8 cellular contexts compared by ENCODE assay signal in the genomic region with DNA sequence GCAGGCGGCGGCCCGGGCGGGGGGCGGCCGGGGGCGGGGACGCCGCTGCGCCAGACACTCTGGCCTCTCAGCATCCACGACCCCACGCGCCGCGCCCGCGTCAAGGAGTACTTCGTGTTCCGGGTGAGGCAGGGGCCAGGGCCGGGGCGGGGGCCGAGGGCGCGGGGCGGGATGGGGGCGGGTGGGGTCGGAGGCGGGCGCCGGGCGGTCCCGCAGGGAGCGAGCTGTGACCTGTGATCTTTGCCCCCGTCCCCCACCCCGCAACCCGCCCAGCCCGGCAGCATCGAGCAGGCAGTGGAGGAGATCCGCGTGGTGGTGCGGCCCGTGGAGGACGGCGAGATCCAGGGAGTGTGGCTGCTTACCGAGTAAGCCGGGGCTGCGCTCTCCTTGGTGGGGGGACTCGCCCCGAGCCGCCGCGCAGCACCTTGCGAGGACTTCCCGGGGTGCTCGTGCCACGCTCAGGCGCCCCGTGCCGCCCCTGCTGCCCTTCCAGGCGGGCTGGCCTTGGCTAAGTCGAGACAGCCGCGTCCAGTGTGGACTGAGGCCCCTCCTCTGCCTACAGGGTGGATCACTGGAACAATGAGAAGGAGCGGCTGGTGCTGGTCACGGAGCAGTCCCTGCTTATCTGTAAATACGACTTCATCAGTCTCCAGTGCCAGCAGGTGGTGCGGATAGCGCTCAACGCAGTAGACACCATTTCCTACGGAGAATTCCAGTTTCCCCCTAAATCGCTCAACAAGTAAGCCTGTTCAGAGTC. TPM values are rescaled to one million over a fixed set of nuclear protein-coding genes. Genes with fewer than 3 reads are reported as not detected.
DNase-seq lines count a peak whose midpoint lies in the region; ATAC-seq and TF ChIP-seq lines count a peak whose summit lies in the region.

No MANE protein-coding gene starts in this region.

- H4K91ac ChIP-seq in trophoblast cell (ENCODE audit: low read depth, low read length), result peak overlapping the region; percentile 18

- H3K36me3 Mint-ChIP-seq in activated T-helper 17 cell treated with anti-CD3 and anti-CD28 coated beads, Interleukin-2, amount 50 U/mL, for 72 hours (ENCODE audit: low read depth), result peaks cover 36% of the 10 kb centered on the region

- H3K4me3 Mint-ChIP-seq in activated T-helper 17 cell treated with anti-CD3 and anti-CD28 coated beads, Interleukin-2, amount 50 U/mL, for 72 hours, result peak overlapping the region; percentile 92

- intact Hi-C loops in heart left ventricle (cut with DNase I), result loop anchor here in 3 of 10 donors (2.0 to 10.0 kb wide), 2 partner anchors 21 to 99 kb away; no protein-coding TSS in a partner anchor

- H2AFZ ChIP-seq in GM23248 (peak overlapping the region; percentile 52; the same call in 1 of the 2 replicates), trophoblast cell (ENCODE audit: insufficient read depth, low read length, poor library complexity) (peak overlapping the region; percentile 89)

- in situ Hi-C loops in GM23248 (cut with MboI), result loop anchor here (10.0 kb wide), 1 partner anchor 141 kb away; no protein-coding TSS in a partner anchor

- peaks cover 22% of the 10 kb centered on the region for H3K4me1 Mint-ChIP-seq in activated T-helper 17 cell treated with anti-CD3 and anti-CD28 coated beads, Interleukin-2, amount 50 U/mL, for 72 hours

- H3F3A ChIP-seq in GM23248 (ENCODE audit: insufficient read depth), result no peaks in the 10 kb centered on the region

- H3K4me3 ChIP-seq in GM23248 (peak overlapping the region; percentile 97), heart left ventricle (peak overlapping the region; percentile 71 to 99 (median 96)), trophoblast cell (ENCODE audit: low read depth, low read length) (peak overlapping the region; percentile 91)

- no peak overlapping the region for H3K23ac ChIP-seq in trophoblast cell (ENCODE audit: low read length)

- H3K9me3 ChIP-seq in GM23248 (ENCODE audit: low read depth), result no peaks in the 10 kb centered on the region
- no peaks in the 10 kb centered on the region for H3K9me3 ChIP-seq in heart left ventricle
- H3K9me3 ChIP-seq in trophoblast cell (ENCODE audit: insufficient read depth, low read depth, low read length), result no peaks in the 10 kb centered on the region

- H3K9ac ChIP-seq in GM23248 (peak overlapping the region; percentile 61), trophoblast cell (ENCODE audit: low read length) (peak overlapping the region; percentile 45)

- peak overlapping the region; percentile 59 for H3K14ac ChIP-seq in trophoblast cell (ENCODE audit: low read length)

- H2BK5ac ChIP-seq in trophoblast cell (ENCODE audit: low read depth, low read length, poor library complexity), result no peak overlapping the region

- TF ChIP-seq CTCF in heart left ventricle (IDR thresholded peaks at IDR 0.05), result no peak

- H3K18ac ChIP-seq in trophoblast cell (ENCODE audit: low read length), result peak overlapping the region; percentile 57

- DNase-seq in DMS53 treated with DMSO at 0.1 percent for 48 hours (lab: John Stamatoyannopoulos, UW; ENCODE audit: unreplicated experiment) (peak; percentile 69), GM23248 (peak; percentile 70), NCI-H128 (lab: John Stamatoyannopoulos, UW; ENCODE audit: unreplicated experiment) (peak; percentile 10), heart left ventricle (peak in 1 of 5 donors; percentile 56), trophoblast cell (peak; percentile 26 to 46), hippocampal formation (lab: John Stamatoyannopoulos, UW) (no peak), midbrain (lab: John Stamatoyannopoulos, UW) (no peak)

- peaks cover 14% of the 10 kb centered on the region; the same call in 1 of the 2 replicates for H3K4me1 ChIP-seq in GM23248 (ENCODE audit: insufficient read depth)
- H3K4me1 ChIP-seq in heart left ventricle, result peaks cover 0 to 37% (median 24%) of the 10 kb centered on the region in 12 donors
- H3K4me1 ChIP-seq in trophoblast cell (ENCODE audit: control insufficient read depth in 1 of 2, insufficient read depth in 2 of 2, low read length in 2 of 2), result peaks cover 11 to 13% of the 10 kb centered on the region in 2 experiments

- H3K9me3 Mint-ChIP-seq in activated T-helper 17 cell treated with anti-CD3 and anti-CD28 coated beads, Interleukin-2, amount 50 U/mL, for 72 hours, result no peaks in the 10 kb centered on the region

- no peak overlapping the region for H2BK120ac ChIP-seq in trophoblast cell (ENCODE audit: insufficient read depth, low read length, poor library complexity)

- H4K20me1 ChIP-seq in GM23248 (ENCODE audit: insufficient read depth), result no peaks in the 10 kb centered on the region

- H3K9me2 ChIP-seq in GM23248 (ENCODE audit: insufficient read depth), result no peaks in the 10 kb centered on the region

- peaks cover 25% of the 10 kb centered on the region for H3K79me2 ChIP-seq in GM23248 (ENCODE audit: insufficient read depth)
- peaks cover 2% of the 10 kb centered on the region for H3K79me2 ChIP-seq in trophoblast cell (ENCODE audit: control insufficient read depth, insufficient read depth, low read length, poor library complexity)

- H3K27ac ChIP-seq in GM23248 (no peak overlapping the region), heart left ventricle (peak overlapping the region; percentile 49 to 88 (median 78)), trophoblast cell (ENCODE audit: low read depth, low read length) (no peak overlapping the region)

- H3K27me3 ChIP-seq in GM23248 (replicated peaks; ENCODE audit: insufficient read depth), result no peaks in the 10 kb centered on the region
- H3K27me3 ChIP-seq in heart left ventricle, result no peaks in the 10 kb centered on the region
- H3K27me3 ChIP-seq in trophoblast cell (ENCODE audit: insufficient read depth, low read length), result no peaks in the 10 kb centered on the region

- H2BK12ac ChIP-seq in trophoblast cell (ENCODE audit: low read length), result no peak overlapping the region

- H3K27ac Mint-ChIP-seq in activated T-helper 17 cell treated with anti-CD3 and anti-CD28 coated beads, Interleukin-2, amount 50 U/mL, for 72 hours, result no peak overlapping the region

- H3K4ac ChIP-seq in trophoblast cell (ENCODE audit: low read depth, low read length), result peak overlapping the region; percentile 78

- 1 to 2% methylated on average over 26 to 39 of the region's 71 CpGs for WGBS in GM23248 (ENCODE audit: low coverage in 1 of 2, low lambda C conversion rate in 2 of 2, missing lambda C conversion rate in 2 of 2), 2 experiments
- WGBS in heart left ventricle, 4 donors, result 1 to 10% (median 3%) methylated on average over 12 to 71 of the region's 71 CpGs
- no CpG with 5 or more reads among the region's 71 CpGs for WGBS in trophoblast cell (ENCODE audit: extremely low coverage, insufficient coverage, insufficient read length)

- H2AK5ac ChIP-seq in trophoblast cell (ENCODE audit: low read length), result peak overlapping the region; percentile 30

- no peak for TF ChIP-seq POLR2A in heart left ventricle (IDR thresholded peaks at IDR 0.05)

- peak overlapping the region; percentile 72 for H4K8ac ChIP-seq in trophoblast cell (ENCODE audit: low read depth, low read length)

- H3K4me2 ChIP-seq in GM23248 (ENCODE audit: unreplicated experiment), result peak overlapping the region; percentile 75
- H3K4me2 ChIP-seq in trophoblast cell (ENCODE audit: low read length), result peak overlapping the region; percentile 93

- H3K27me3 Mint-ChIP-seq in activated T-helper 17 cell treated with anti-CD3 and anti-CD28 coated beads, Interleukin-2, amount 50 U/mL, for 72 hours, result no peaks in the 10 kb centered on the region

- H3K79me1 ChIP-seq in trophoblast cell (ENCODE audit: low read length), result no peaks in the 10 kb centered on the region

- H3K36me3 ChIP-seq in GM23248 (ENCODE audit: low read depth) (0 out of 2 replicates have a peak, but pooled peaks cover 4% of the 10 kb centered on the region), heart left ventricle (peaks cover 0 to 40% (median 37%) of the 10 kb centered on the region in 9 donors), trophoblast cell (ENCODE audit: control insufficient read depth in 1 of 2, insufficient read depth in 2 of 2, low read length in 2 of 2) (peaks cover 26 to 29% of the 10 kb centered on the region in 2 experiments)

- ATAC-seq in activated T-helper 17 cell treated with anti-CD3 and anti-CD28 coated beads, Interleukin-2, amount 50 U/mL, for 72 hours (replicated peaks), result peak; percentile 3
- peak in 2 of 4 donors; percentile 26 to 42 for ATAC-seq in heart left ventricle

- H4K12ac ChIP-seq in trophoblast cell (ENCODE audit: low read depth, low read length), result peak overlapping the region; percentile 58

RNA-seq across cellular contexts. Expression of a gene that starts 0.5 kb away (rescaled TPM):
- total RNA-seq in GM23248 (2014; rRNA removed; shearing (Covaris generic)), result 27.6 and 30.9 TPM in 2 replicates
- polyA plus RNA-seq in GM23248 (2016; fragmentation: Nextera tagmentation; extraction: Ambion mirVana) (30.7 and 30.9 TPM in 2 replicates), heart left ventricle (10 to 100 TPM; 24.2 to 48.8 TPM)
- 10 to 100 TPM in 1 of 2 donors, 1 to 10 TPM in 1; 8.9 to 10.4 TPM for total RNA-seq in activated T-helper 17 cell treated with anti-CD3 and anti-CD28 coated beads, Interleukin-2, amount 50 U/mL, for 72 hours
- 10 to 100 TPM; 32.0 to 58.0 (median 48.8) TPM for total RNA-seq in heart left ventricle
- 23.7 and 23.8 TPM in 2 replicates for polyA plus RNA-seq in trophoblast cell (2013)

RNA-seq across cellular contexts. Expression of a gene that starts 14.0 kb away (rescaled TPM):
- 108 and 129 TPM in 2 replicates for total RNA-seq in GM23248 (2014; rRNA removed; shearing (Covaris generic))
- polyA plus RNA-seq in GM23248 (2016; fragmentation: Nextera tagmentation; extraction: Ambion mirVana) (37.9 and 39.3 TPM in 2 replicates), heart left ventricle (1 to 10 TPM; 2.0 to 4.3 TPM)
- 1 to 10 TPM; 5.0 to 9.7 TPM for total RNA-seq in activated T-helper 17 cell treated with anti-CD3 and anti-CD28 coated beads, Interleukin-2, amount 50 U/mL, for 72 hours
- 10 to 100 TPM in 2 of 9 donors, 1 to 10 TPM in 7; 1.9 to 16.2 (median 5.9) TPM for total RNA-seq in heart left ventricle
- 11.3 and 12.1 TPM in 2 replicates for polyA plus RNA-seq in trophoblast cell (2013)

RNA-seq across cellular contexts. Expression of a gene that starts 24.6 kb away (rescaled TPM):
- total RNA-seq in GM23248 (2014; rRNA removed; shearing (Covaris generic)), result 15.7 and 16.9 TPM in 2 replicates
- polyA plus RNA-seq in GM23248 (2016; fragmentation: Nextera tagmentation; extraction: Ambion mirVana), result 16.3 and 20.2 TPM in 2 replicates
- 10 to 100 TPM; 14.4 to 27.7 TPM for total RNA-seq in activated T-helper 17 cell treated with anti-CD3 and anti-CD28 coated beads, Interleukin-2, amount 50 U/mL, for 72 hours
- 10 to 100 TPM in 6 of 9 donors, 1 to 10 TPM in 3; 8.5 to 21.6 (median 11.3) TPM for total RNA-seq in heart left ventricle
- polyA plus RNA-seq in heart left ventricle, result 10 to 100 TPM in 1 of 2 donors, 1 to 10 TPM in 1; 9.3 to 18.0 TPM
- 30.9 and 31.0 TPM in 2 replicates for polyA plus RNA-seq in trophoblast cell (2013)

RNA-seq across cellular contexts. Expression of a gene that starts 27.0 kb away (rescaled TPM):
- total RNA-seq in GM23248 (2014; rRNA removed; shearing (Covaris generic)), result not detected in 2 replicates
- polyA plus RNA-seq in GM23248 (2016; fragmentation: Nextera tagmentation; extraction: Ambion mirVana) (0.08 TPM in 1 of 2 replicates, not detected in the other), heart left ventricle (under 1 TPM; 0.01 to 0.11 TPM)
- total RNA-seq in activated T-helper 17 cell treated with anti-CD3 and anti-CD28 coated beads, Interleukin-2, amount 50 U/mL, for 72 hours, result 1 to 10 TPM in 1 of 2 donors, under 1 TPM in 1; 0.95 to 1.1 TPM
- total RNA-seq in heart left ventricle, result under 1 TPM in 3 of 9 donors, not detected in 6; 0.15 to 0.53 (median 0.19) TPM
- polyA plus RNA-seq in trophoblast cell (2013), result 3.5 and 3.9 TPM in 2 replicates

Comparison
In these comparisons a context has a peak if more than half of its experiments do, and no peak if none do; other contexts are left out.
1. DNase-seq: peak in DMS53 treated with DMSO at 0.1 percent for 48 hours (single experiment), GM23248 (single experiment), NCI-H128 (single experiment) and trophoblast cell (2 of 2); none in hippocampal formation (0 of 2) and midbrain (single experiment).
2. H3K27ac ChIP-seq: peak in heart left ventricle (12 of 12); none in GM23248 (single experiment) and trophoblast cell (single experiment).
3. Peak in every context shown above with its lines, with median percentiles within 50 percentile points of each other: H3K4me3 ChIP-seq.